Comparison of ENCODE assay signal across 3 cellular contexts in genomic region chr19:1460033-1460995, GRCh38.
TF ChIP-seq lines count a peak whose summit lies in the region.

No MANE protein-coding gene starts in this region.

TF ChIP-seq in HEK293, 187 proteins besides CTCF, POLR2A, EP300 and RAD21:
- no peak for TF ChIP-seq ZFP69B (tag by site-specific recombination; IDR thresholded peaks at IDR 0.05)
- TF ChIP-seq ZBTB7A (tag by site-specific recombination; IDR thresholded peaks at IDR 0.05; ENCODE audit: low read depth), result no peak
- TF ChIP-seq HIC1 (tag by site-specific recombination; IDR thresholded peaks at IDR 0.05), result peak; percentile 93

TF ChIP-seq in WTC11, 78 proteins besides CTCF, POLR2A, EP300 and RAD21:
- no peak for TF ChIP-seq E2F1 (CRISPR knock-in tag; IDR thresholded peaks at IDR 0.05)
- no peak for TF ChIP-seq FOXP1 (CRISPR knock-in tag; IDR thresholded peaks at IDR 0.05; ENCODE audit: borderline replicate concordance)
- no peak for TF ChIP-seq ATF2 (CRISPR knock-in tag; IDR thresholded peaks at IDR 0.05; ENCODE audit: borderline replicate concordance, low read depth)
- TF ChIP-seq SP1 (CRISPR knock-in tag; conservative IDR thresholded peaks at IDR 0.05), result no peak
- no peak for TF ChIP-seq AFF4 (CRISPR knock-in tag; IDR thresholded peaks at IDR 0.05; ENCODE audit: borderline replicate concordance)
- TF ChIP-seq FOXP4 (CRISPR knock-in tag; IDR thresholded peaks at IDR 0.05), result no peak
- TF ChIP-seq ZNF121 (CRISPR knock-in tag; IDR thresholded peaks at IDR 0.05), result no peak
- TF ChIP-seq USF2 (CRISPR knock-in tag; IDR thresholded peaks at IDR 0.05), result no peak
- TF ChIP-seq ELF4 (CRISPR knock-in tag; IDR thresholded peaks at IDR 0.05; ENCODE audit: low read depth), result no peak
- TF ChIP-seq E2F5 (CRISPR knock-in tag; IDR thresholded peaks at IDR 0.05), result no peak
- TF ChIP-seq NR3C1 (CRISPR knock-in tag; conservative IDR thresholded peaks at IDR 0.05; ENCODE audit: low read depth), result no peak
- TF ChIP-seq OVOL2 (CRISPR knock-in tag; IDR thresholded peaks at IDR 0.05; ENCODE audit: borderline replicate concordance), result no peak

TF ChIP-seq in H1, 55 proteins besides CTCF, POLR2A, EP300 and RAD21:
- TF ChIP-seq KDM5A (IDR thresholded peaks at IDR 0.05; ENCODE audit: low read length) (no peak), ZNF274 (IDR thresholded peaks at IDR 0.05; ENCODE audit: borderline replicate concordance, extremely low read depth, low read length) (no peak), RFX5 (IDR thresholded peaks at IDR 0.05; ENCODE audit: borderline replicate concordance, low read depth, low read length) (no peak), SIRT6 (IDR thresholded peaks at IDR 0.05; ENCODE audit: low read length) (no peak), GABPA (IDR thresholded peaks at IDR 0.05; ENCODE audit: borderline replicate concordance, insufficient read depth, low read length) (no peak), ATF2 (IDR thresholded peaks at IDR 0.05; ENCODE audit: low read length) (no peak), EZH2 (IDR thresholded peaks at IDR 0.05; ENCODE audit: low read depth, low read length, severe bottlenecking) (no peak), ATF3 (IDR thresholded peaks at IDR 0.05; ENCODE audit: insufficient read depth, low read depth, low read length) (no peak), KDM1A (IDR thresholded peaks at IDR 0.05; ENCODE audit: borderline replicate concordance, low read length) (no peak), SUZ12 (IDR thresholded peaks at IDR 0.05; ENCODE audit: low read length) (no peak), EGR1 (IDR thresholded peaks at IDR 0.05; ENCODE audit: borderline replicate concordance, low read depth, low read length) (no peak), NRF1 (IDR thresholded peaks at IDR 0.05; ENCODE audit: low read depth, low read length) (no peak), GTF2F1 (IDR thresholded peaks at IDR 0.05; ENCODE audit: borderline replicate concordance, low read depth, low read length) (no peak), SIX5 (IDR thresholded peaks at IDR 0.05; ENCODE audit: low read depth, low read length) (no peak), JUN (IDR thresholded peaks at IDR 0.05; ENCODE audit: low read depth, low read length) (no peak), POLR2AphosphoS5 (IDR thresholded peaks at IDR 0.05; ENCODE audit: low read depth, low read length) (no peak), CBX8 (IDR thresholded peaks at IDR 0.05; ENCODE audit: borderline replicate concordance, low read depth, low read length) (no peak), BCL11A (IDR thresholded peaks at IDR 0.05; ENCODE audit: low read depth in 2 of 2, low read length in 2 of 2) (no peak), CHD1 (IDR thresholded peaks at IDR 0.05; ENCODE audit: low read depth, low read length) (no peak), CEBPB (IDR thresholded peaks at IDR 0.05; ENCODE audit: low read depth, low read length) (no peak)
